ENCODE assay signal across 11 cellular contexts in genomic region chr17:35630530-35631148, GRCh38. TPM values are rescaled to one million over a fixed set of nuclear protein-coding genes. Genes with fewer than 3 reads are reported as not detected.
DNase-seq lines count a peak whose midpoint lies in the region; ATAC-seq and TF ChIP-seq lines count a peak whose summit lies in the region.
"Had no signal": no experiment of that assay in that cellular context is flagged by ENCODE, and none has a peak within 500 bp of the region (broad histone marks: within the 10 kb centered on the region; RNA-seq: fewer than 3 reads in every experiment).

No MANE protein-coding gene starts in this region.

- H3K9ac ChIP-seq in fibroblast of lung (ENCODE audit: insufficient read depth, low read length): no peak overlapping the region

- no peak for TF ChIP-seq CTCF in fibroblast of lung (conservative IDR thresholded peaks at IDR 0.05 in 1 of 2, IDR thresholded peaks at IDR 0.05 in 1 of 2; ENCODE audit: low read depth in 1 of 2, low read length in 2 of 2)

- H2AFZ ChIP-seq in fibroblast of lung (ENCODE audit: low read length): no peak overlapping the region

- no peak overlapping the region for H3K27ac ChIP-seq in fibroblast of lung (ENCODE audit: insufficient read depth, low read length)
- H3K27ac ChIP-seq: dorsolateral prefrontal cortex had no signal

- in situ Hi-C loops in SK-MEL-5 (cut with HindIII; ENCODE audit: low pct_unique_long_range_greater_than_20kb, low sequenced_read_pairs): no loop called here

- H3K27me3 Mint-ChIP-seq in activated T-cell treated with anti-CD3 and anti-CD28 coated beads, Interleukin-2, amount 50 U/mL, for 24 hours: no peaks in the 10 kb centered on the region

- no peaks in the 10 kb centered on the region for H3K79me2 ChIP-seq in fibroblast of lung (ENCODE audit: control insufficient read depth, insufficient read depth, low read length)

- peaks cover 86% of the 10 kb centered on the region for H3K36me3 Mint-ChIP-seq in activated T-cell treated with anti-CD3 and anti-CD28 coated beads, Interleukin-2, amount 50 U/mL, for 24 hours (ENCODE audit: low read depth)

- H3K4me3 Mint-ChIP-seq in activated T-cell treated with anti-CD3 and anti-CD28 coated beads, Interleukin-2, amount 50 U/mL, for 24 hours: no peak overlapping the region
- H3K4me3 Mint-ChIP-seq: nephron had no signal

- no peak overlapping the region for H3K4me2 ChIP-seq in fibroblast of lung (ENCODE audit: extremely low read depth, insufficient read depth, low read length)

- no peaks in the 10 kb centered on the region for H3K9me3 ChIP-seq in fibroblast of lung (ENCODE audit: control insufficient read depth, insufficient read depth, low read depth, low read length)

- H3K4me1 Mint-ChIP-seq in activated T-cell treated with anti-CD3 and anti-CD28 coated beads, Interleukin-2, amount 50 U/mL, for 24 hours (ENCODE audit: low read depth): peaks cover 8% of the 10 kb centered on the region

- peak overlapping the region; percentile 63 for H3K27ac Mint-ChIP-seq in activated T-cell treated with anti-CD3 and anti-CD28 coated beads, Interleukin-2, amount 50 U/mL, for 24 hours
- H3K27ac Mint-ChIP-seq: nephron had no signal

- ATAC-seq in HG02970 (IDR thresholded peaks at IDR 0.05; ENCODE audit: low FRiP score, unreplicated experiment) (no peak), GM21526 (IDR thresholded peaks at IDR 0.05; ENCODE audit: low FRiP score, unreplicated experiment) (no peak)

- H3K9me3 Mint-ChIP-seq in activated T-cell treated with anti-CD3 and anti-CD28 coated beads, Interleukin-2, amount 50 U/mL, for 24 hours: no peaks in the 10 kb centered on the region
- H3K9me3 Mint-ChIP-seq: nephron had no signal

- DNase-seq in activated T-cell treated with anti-CD3 and anti-CD28 coated beads, Interleukin-2, amount 50 U/mL, for 24 hours: no peak
- no peak for DNase-seq in activated T-cell treated with anti-CD3 and anti-CD28 coated beads, Interleukin-2, amount 50 U/mL, for 48 hours
- DNase-seq in SK-MEL-5 (ENCODE audit: low read depth, low spot score) (peak; percentile 28), fibroblast of lung (ENCODE audit: low read depth in 2 of 2) (peak; percentile 21 to 85), skeletal muscle cell (ENCODE audit: low read depth) (peak; percentile 4), SIG-M5 treated with dmso at 0.1 percent for 504 hours (lab: John Stamatoyannopoulos, UW; ENCODE audit: unreplicated experiment) (no peak)
- DNase-seq: dorsolateral prefrontal cortex, NCI-H2081 treated with DMSO at 0.1 percent for 48 hours had no signal

- H3K4me3 ChIP-seq in fibroblast of lung (replicated peaks in 1 of 4; ENCODE audit: control extremely low read depth in 1 of 4, insufficient read depth in 1 of 4, low read depth in 3 of 4, low read length in 4 of 4) (no peak overlapping the region), skeletal muscle cell (ENCODE audit: low read depth, low read length) (no peak overlapping the region)
- H3K4me3 ChIP-seq: dorsolateral prefrontal cortex had no signal

- peaks cover 2% of the 10 kb centered on the region for H3K36me3 ChIP-seq in fibroblast of lung (ENCODE audit: control insufficient read depth, insufficient read depth, low read length)

- peaks cover 2% of the 10 kb centered on the region for H3K4me1 ChIP-seq in fibroblast of lung (ENCODE audit: control insufficient read depth, extremely low read depth, insufficient read depth, low read length)

- no peaks in the 10 kb centered on the region for H4K20me1 ChIP-seq in fibroblast of lung (ENCODE audit: control insufficient read depth, extremely low read depth, insufficient read depth, low read length)

- no peaks in the 10 kb centered on the region for H3K27me3 ChIP-seq in fibroblast of lung (ENCODE audit: control insufficient read depth, insufficient read depth, low read length)
- H3K27me3 ChIP-seq: dorsolateral prefrontal cortex had no signal

RNA-seq across cellular contexts. Expression of gene AP2B1, which starts 43.5 kb away (rescaled TPM):
- 61.4 and 62.8 TPM in 2 replicates for total RNA-seq in SK-MEL-5 (2014; rRNA removed; shearing (Covaris generic))
- 87.4 and 114 TPM in 2 replicates for polyA plus RNA-seq in SK-MEL-5 (2015; cell fraction: cytosol; rRNA removed)
- 50.9 and 51.7 TPM in 2 replicates for polyA plus RNA-seq in SK-MEL-5 (2015; cell fraction: nucleus; rRNA removed)
- total RNA-seq in fibroblast of lung: 61.6 and 109 TPM in 2 replicates
- polyA plus RNA-seq in fibroblast of lung: 226 and 236 TPM in 2 replicates
- 135 and 147 TPM in 2 replicates for polyA plus RNA-seq in fibroblast of lung (2012)
- polyA minus RNA-seq in fibroblast of lung (ENCODE audit: low replicate concordance): 173 and 196 TPM in 2 replicates

RNA-seq across cellular contexts. Expression of gene PEX12, which starts 52.3 kb away (rescaled TPM):
- total RNA-seq in SK-MEL-5 (2014; rRNA removed; shearing (Covaris generic)): 8.6 and 9.1 TPM in 2 replicates
- polyA plus RNA-seq in SK-MEL-5 (2015; cell fraction: cytosol; rRNA removed): 6.9 and 7.7 TPM in 2 replicates
- 3.2 and 4.3 TPM in 2 replicates for polyA plus RNA-seq in SK-MEL-5 (2015; cell fraction: nucleus; rRNA removed)
- total RNA-seq in fibroblast of lung: 6.2 and 7.1 TPM in 2 replicates
- polyA plus RNA-seq in fibroblast of lung: 9.5 and 9.7 TPM in 2 replicates
- 5.0 and 5.2 TPM in 2 replicates for polyA plus RNA-seq in fibroblast of lung (2012)
- 9.5 and 13.6 TPM in 2 replicates for polyA minus RNA-seq in fibroblast of lung (ENCODE audit: low replicate concordance)

Comparison
In these comparisons a context has a peak if more than half of its experiments do, and no peak if none do; other contexts are left out.
1. DNase-seq: peak in SK-MEL-5 (single experiment), fibroblast of lung (2 of 2) and skeletal muscle cell (single experiment); none in activated T-cell treated with anti-CD3 and anti-CD28 coated beads, Interleukin-2, amount 50 U/mL, for 24 hours (single experiment), activated T-cell treated with anti-CD3 and anti-CD28 coated beads, Interleukin-2, amount 50 U/mL, for 48 hours (0 of 2) and SIG-M5 treated with dmso at 0.1 percent for 504 hours (single experiment).